Comparison of ENCODE assay signal across 16 cellular contexts in genomic region chr2:20382965-20383800, GRCh38. TPM values are rescaled to one million over a fixed set of nuclear protein-coding genes. Genes with fewer than 3 reads are reported as not detected.
A peak's percentile ranks its signal among the peaks of the same experiment; 100 is the strongest.
DNase-seq lines count a peak whose midpoint lies in the region; ATAC-seq, FAIRE-seq and TF ChIP-seq lines count a peak whose summit lies in the region.
"Had no signal": no experiment of that assay in that cellular context is flagged by ENCODE, and none has a peak within 500 bp of the region (broad histone marks: within the 10 kb centered on the region; RNA-seq: fewer than 3 reads in every experiment).

No MANE protein-coding gene starts in this region.

- no peak for FAIRE-seq in RCC 7860 (lab: Jason Lieb, UNC)

- H3K4me1 ChIP-seq in CD8-positive, alpha-beta T cell (ENCODE audit: insufficient read depth, low read length) = no peaks in the 10 kb centered on the region

- CTCF ChIA-PET in CD8-positive, alpha-beta T cell (lab: Charles Lee) = interaction anchor here (0.8 to 1.4 kb wide), 2 partner anchors 28 to 61 kb away, joined by 3 read pairs; no protein-coding TSS in a partner anchor

- H3K9me3 ChIP-seq in CD8-positive, alpha-beta T cell (ENCODE audit: low read length) = no peaks in the 10 kb centered on the region
- H3K9me3 ChIP-seq: ascending aorta had no signal

- H3K27ac Mint-ChIP-seq in CD8-positive, alpha-beta T cell = no peak overlapping the region
- H3K27ac Mint-ChIP-seq: activated CD4-positive, alpha-beta memory T cell treated with anti-CD3 and anti-CD28 coated beads for 36 hours; activated T-helper 2 cell treated with anti-CD3 and anti-CD28 coated beads, Interferon-gamma antibody, Interleukin-2, Interleukin-4, amounts not matched to agents 10 μg/mL and 5 μg/mL and 100 μg/mL, durations not matched to agents 14 hours and 24 hours and 36 hours; type B pancreatic cell had no signal

- no peaks in the 10 kb centered on the region for H3K4me1 Mint-ChIP-seq in CD8-positive, alpha-beta T cell (ENCODE audit: low read depth)
- H3K4me1 Mint-ChIP-seq: naive B cell had no signal

- no peak overlapping the region for H3K4me3 ChIP-seq in CD8-positive, alpha-beta T cell (ENCODE audit: low read depth, low read length)
- H3K4me3 ChIP-seq: ascending aorta had no signal

- POLR2A ChIA-PET in CD8-positive, alpha-beta T cell (lab: Charles Lee) = interaction anchor here (1.4 kb wide), 1 partner anchor 34 kb away, joined by 3 read pairs; no protein-coding TSS in a partner anchor

- no peak for TF ChIP-seq CTCF in CD8-positive, alpha-beta T cell (IDR thresholded peaks at IDR 0.05)

- H3K36me3 Mint-ChIP-seq in CD8-positive, alpha-beta T cell = no peaks in the 10 kb centered on the region
- H3K36me3 Mint-ChIP-seq: activated CD4-positive, alpha-beta memory T cell treated with anti-CD3 and anti-CD28 coated beads for 36 hours; naive B cell; type B pancreatic cell had no signal

- H3K27me3 Mint-ChIP-seq in CD8-positive, alpha-beta T cell (ENCODE audit: low read depth) = peaks cover 4% of the 10 kb centered on the region
- H3K27me3 Mint-ChIP-seq: activated CD4-positive, alpha-beta memory T cell treated with anti-CD3 and anti-CD28 coated beads for 36 hours had no signal

- no peak overlapping the region for H3K4me3 Mint-ChIP-seq in CD8-positive, alpha-beta T cell
- H3K4me3 Mint-ChIP-seq: activated CD4-positive, alpha-beta memory T cell treated with anti-CD3 and anti-CD28 coated beads for 36 hours; naive B cell; type B pancreatic cell had no signal

- no peak for ATAC-seq in CD8-positive, alpha-beta T cell

- DNase-seq in A172 (ENCODE audit: low spot score) = peak; percentile 26
- peak; percentile 40 for DNase-seq in GM03348 (ENCODE audit: low spot score)
- peak; percentile 23 for DNase-seq in RCC 7860 (ENCODE audit: low spot score)
- DNase-seq in epithelial cell of prostate (ENCODE audit: low read depth, low spot score) = peak; percentile 86
- DNase-seq in CD8-positive, alpha-beta T cell = no peak
- DNase-seq in NK-92 (lab: John Stamatoyannopoulos, UW; ENCODE audit: unreplicated experiment) = no peak
- no peak for DNase-seq in NCI-H510A treated with DMSO at 0.1 percent for 48 hours (lab: John Stamatoyannopoulos, UW)
- no peak for DNase-seq in DMS79 treated with DMSO at 0.1 percent for 48 hours (lab: John Stamatoyannopoulos, UW)
- DNase-seq: activated CD4-positive, alpha-beta memory T cell treated with anti-CD3 and anti-CD28 coated beads for 36 hours; effector CD4-positive, alpha-beta T cell; GOT3; naive B cell; T-helper 9 cell had no signal

- no peaks in the 10 kb centered on the region for H3K9me3 Mint-ChIP-seq in CD8-positive, alpha-beta T cell
- H3K9me3 Mint-ChIP-seq: activated CD4-positive, alpha-beta memory T cell treated with anti-CD3 and anti-CD28 coated beads for 36 hours; activated T-helper 2 cell treated with anti-CD3 and anti-CD28 coated beads, Interferon-gamma antibody, Interleukin-2, Interleukin-4, amounts not matched to agents 10 μg/mL and 5 μg/mL and 100 μg/mL, durations not matched to agents 14 hours and 24 hours and 36 hours; naive B cell; type B pancreatic cell had no signal

- H3K36me3 ChIP-seq in CD8-positive, alpha-beta T cell (ENCODE audit: insufficient read depth, low read length) = no peaks in the 10 kb centered on the region
- H3K36me3 ChIP-seq: ascending aorta had no signal

- H3K27ac ChIP-seq in epithelial cell of prostate = peak overlapping the region; percentile 76
- H3K27ac ChIP-seq in CD8-positive, alpha-beta T cell (ENCODE audit: low read depth, low read length) = no peak overlapping the region
- H3K27ac ChIP-seq: ascending aorta had no signal

- intact Hi-C loops in CD8-positive, alpha-beta T cell (cut with DNase I, micrococcal nuclease) = no loop called here

- no peaks in the 10 kb centered on the region for H3K27me3 ChIP-seq in CD8-positive, alpha-beta T cell (ENCODE audit: insufficient read depth, low read length)
- H3K27me3 ChIP-seq: ascending aorta had no signal

RNA-seq across cellular contexts. Expression of gene PUM2, which starts 32.5 kb away (rescaled TPM):
- total RNA-seq in A172 (2014; rRNA removed; shearing (Covaris generic)) = 19.4 and 19.7 TPM in 2 replicates
- 10 to 100 TPM; 91.3 to 93.5 TPM for total RNA-seq in CD8-positive, alpha-beta T cell

Comparison
In these comparisons a context has a peak if more than half of its experiments do, and no peak if none do; other contexts are left out.
1. DNase-seq: peak in A172 (single experiment), GM03348 (single experiment), RCC 7860 (single experiment) and epithelial cell of prostate (single experiment); none in CD8-positive, alpha-beta T cell (0 of 7), NK-92 (single experiment), NCI-H510A treated with DMSO at 0.1 percent for 48 hours (single experiment) and DMS79 treated with DMSO at 0.1 percent for 48 hours (single experiment).